ENCODE assay signal across 19 cellular contexts in genomic region chr11:54645606-54646005, GRCh38. TPM values are rescaled to one million over a fixed set of nuclear protein-coding genes. Genes with fewer than 3 reads are reported as not detected.
"Had no signal": no experiment of that assay in that cellular context is flagged by ENCODE, and none has a peak within 500 bp of the region (broad histone marks: within the 10 kb centered on the region; RNA-seq: fewer than 3 reads in every experiment).

No MANE protein-coding gene starts in this region.

RNA-seq across cellular contexts. Expression of gene OR4C46, which starts 41.8 kb away (rescaled TPM):
- total RNA-seq: activated CD4-positive, alpha-beta memory T cell treated with anti-CD3 and anti-CD28 coated beads, Interleukin-2, amount 10 ng/mL, durations not matched to agents 7 days and 5 days; activated CD4-positive, alpha-beta T cell treated with anti-CD3 and anti-CD28 coated beads, Interleukin-2, amount 10 ng/mL, durations not matched to agents 7 days and 5 days; activated naive CD4-positive, alpha-beta T cell treated with anti-CD3 and anti-CD28 coated beads, Interleukin-2, amount 50 U/mL, for 72 hours; activated naive CD8-positive, alpha-beta T cell treated with anti-CD3 and anti-CD28 coated beads, Interleukin-2, amount 10 ng/mL, durations not matched to agents 7 days and 5 days; activated T-cell treated with anti-CD3 and anti-CD28 coated beads, Interleukin-2, amount 50 U/mL, for 72 hours; ascending aorta; breast epithelium; cardiac muscle cell; colonic mucosa; dermis microvascular lymphatic vessel endothelial cell; endothelial cell of umbilical vein; esophagus squamous epithelium; fibroblast of lung; fibroblast of villous mesenchyme; gastroesophageal sphincter; glomerular endothelial cell; heart right ventricle; hepatocyte; WTC11 had no signal
